13 cellular contexts compared by ENCODE assay signal in the genomic region with DNA sequence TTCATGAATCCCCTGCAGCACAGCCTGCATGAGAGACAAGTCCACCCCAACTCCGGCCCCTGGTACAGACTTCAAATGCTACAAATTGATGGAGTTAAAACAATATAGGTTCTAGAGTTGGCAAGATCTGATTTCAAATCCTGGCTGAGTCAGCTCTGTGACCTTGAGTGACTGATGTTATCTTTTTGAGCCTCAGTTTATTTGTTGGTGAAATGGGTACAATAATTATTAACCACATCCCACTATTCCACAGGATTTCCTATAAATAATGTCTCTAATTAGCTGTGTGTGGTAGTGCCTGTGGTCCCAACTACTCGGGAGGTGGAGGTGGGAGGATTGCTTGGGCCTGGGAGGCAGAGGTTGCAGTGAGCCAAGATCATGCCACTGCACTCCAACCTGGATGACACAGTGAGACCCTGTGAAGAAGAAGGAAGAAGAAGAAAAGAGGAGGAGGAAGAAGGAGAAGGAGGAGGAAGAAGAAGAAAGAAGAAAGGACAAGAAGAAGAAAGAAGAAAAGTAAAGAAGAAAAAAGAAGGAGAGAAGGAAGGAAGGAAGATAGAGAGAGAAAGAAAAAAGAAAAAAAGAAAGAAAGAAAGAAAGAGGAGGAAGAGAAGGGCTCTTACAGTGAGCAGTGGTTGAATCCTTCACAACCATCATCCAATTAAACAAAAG. TPM values are rescaled to one million over a fixed set of nuclear protein-coding genes. Genes with fewer than 3 reads are reported as not detected.
A peak's percentile ranks its signal among the peaks of the same experiment; 100 is the strongest.
DNase-seq lines count a peak whose midpoint lies in the region; ATAC-seq and TF ChIP-seq lines count a peak whose summit lies in the region.
"Had no signal": no experiment of that assay in that cellular context is flagged by ENCODE, and none has a peak within 500 bp of the region (broad histone marks: within the 10 kb centered on the region; RNA-seq: fewer than 3 reads in every experiment).

No MANE protein-coding gene starts in this region.

- BruUV-seq in mammary epithelial cell (replicated peaks; lab: Mats Ljungman, UMichigan): no TSS peak

- intact Hi-C loops in breast epithelium (cut with DNase I; ENCODE audit: low total_unique reads): no loop called here
- intact Hi-C loops in mammary epithelial cell (cut with micrococcal nuclease): no loop called here

- in situ Hi-C loops in mammary epithelial cell (cut with MboI; ENCODE audit: low sequenced_read_pairs in 2 of 2): no loop called here

- H3K4me3 ChIP-seq in breast epithelium: no peak overlapping the region
- no peak overlapping the region for H3K4me3 ChIP-seq in mammary epithelial cell (replicated peaks in 1 of 3; ENCODE audit: insufficient read depth in 1 of 3, low read depth in 2 of 3, low read length in 3 of 3)
- no peak overlapping the region for H3K4me3 ChIP-seq in WERI-Rb-1 (ENCODE audit: low read depth, low read length)
- no peak overlapping the region for H3K4me3 ChIP-seq in hepatocyte
- H3K4me3 ChIP-seq: MG63 had no signal

- H3K9ac ChIP-seq in mammary epithelial cell (ENCODE audit: insufficient read depth, low read length): no peak overlapping the region

- no peak for TF ChIP-seq CTCF in breast epithelium (IDR thresholded peaks at IDR 0.05)
- no peak for TF ChIP-seq CTCF in mammary epithelial cell (conservative IDR thresholded peaks at IDR 0.05 in 1 of 2, IDR thresholded peaks at IDR 0.05 in 1 of 2; ENCODE audit: extremely low read depth in 1 of 2, insufficient read depth in 1 of 2, low read depth in 1 of 2, low read length in 2 of 2)
- TF ChIP-seq CTCF in WERI-Rb-1 (IDR thresholded peaks at IDR 0.05; ENCODE audit: low read depth, low read length): no peak
- no peak for TF ChIP-seq CTCF in hepatocyte (IDR thresholded peaks at IDR 0.05; ENCODE audit: poor library complexity)
- no peak for TF ChIP-seq CTCF in type B pancreatic cell (conservative IDR thresholded peaks at IDR 0.05)

- H3K27me3 ChIP-seq in breast epithelium (no peaks in the 10 kb centered on the region), mammary epithelial cell (ENCODE audit: insufficient read depth, low read length) (no peaks in the 10 kb centered on the region), WERI-Rb-1 (ENCODE audit: insufficient read depth, low read depth, severe bottlenecking) (no peaks in the 10 kb centered on the region), hepatocyte (no peaks in the 10 kb centered on the region)
- H3K27me3 ChIP-seq: MG63 had no signal

- H3K27ac ChIP-seq in breast epithelium (peak overlapping the region; percentile 80), mammary epithelial cell (ENCODE audit: insufficient read depth, low read depth, low read length) (no peak overlapping the region), WERI-Rb-1 (peak overlapping the region; percentile 72), hepatocyte (peak overlapping the region; percentile 27)
- H3K27ac ChIP-seq: C4-2B had no signal

- H3K27ac Mint-ChIP-seq in type B pancreatic cell: peak overlapping the region; percentile 93
- no peak overlapping the region for H3K27ac Mint-ChIP-seq in stimulated activated memory B cell treated with anti-CD40 and anti-IgM and Interleukin-4, amounts not matched to agents 10 μg/mL and 1 μg/mL and 100 μg/mL, for 72 hours

- no peaks in the 10 kb centered on the region for H3K9me2 ChIP-seq in hepatocyte (replicated peaks; ENCODE audit: insufficient read depth)

- no peaks in the 10 kb centered on the region for H3K9me3 Mint-ChIP-seq in type B pancreatic cell
- no peaks in the 10 kb centered on the region for H3K9me3 Mint-ChIP-seq in stimulated activated memory B cell treated with anti-CD40 and anti-IgM and Interleukin-4, amounts not matched to agents 10 μg/mL and 1 μg/mL and 100 μg/mL, for 72 hours

- dilution Hi-C loops in mammary epithelial cell (cut with HindIII; ENCODE audit: low sequenced_read_pairs): no loop called here

- H3K36me3 Mint-ChIP-seq in type B pancreatic cell: peaks cover 5% of the 10 kb centered on the region
- H3K36me3 Mint-ChIP-seq in stimulated activated memory B cell treated with anti-CD40 and anti-IgM and Interleukin-4, amounts not matched to agents 10 μg/mL and 1 μg/mL and 100 μg/mL, for 72 hours: peaks cover 19% of the 10 kb centered on the region

- H3K4me3 Mint-ChIP-seq in type B pancreatic cell: peak overlapping the region; percentile 69
- H3K4me3 Mint-ChIP-seq in stimulated activated memory B cell treated with anti-CD40 and anti-IgM and Interleukin-4, amounts not matched to agents 10 μg/mL and 1 μg/mL and 100 μg/mL, for 72 hours: no peak overlapping the region

- H3K9me3 ChIP-seq in breast epithelium: no peaks in the 10 kb centered on the region
- H3K9me3 ChIP-seq in mammary epithelial cell (replicated peaks; ENCODE audit: insufficient read depth, low read length): no peaks in the 10 kb centered on the region
- no peaks in the 10 kb centered on the region for H3K9me3 ChIP-seq in WERI-Rb-1 (ENCODE audit: severe bottlenecking)
- no peaks in the 10 kb centered on the region for H3K9me3 ChIP-seq in hepatocyte (ENCODE audit: low read depth)
- H3K9me3 ChIP-seq: MG63 had no signal

- H3K4me2 ChIP-seq in mammary epithelial cell (ENCODE audit: insufficient read depth, low read depth, low read length): no peak overlapping the region
- no peak overlapping the region for H3K4me2 ChIP-seq in hepatocyte

- no peaks in the 10 kb centered on the region for H3K27me3 Mint-ChIP-seq in type B pancreatic cell
- H3K27me3 Mint-ChIP-seq in stimulated activated memory B cell treated with anti-CD40 and anti-IgM and Interleukin-4, amounts not matched to agents 10 μg/mL and 1 μg/mL and 100 μg/mL, for 72 hours: no peaks in the 10 kb centered on the region

- 100% methylated on average over 2 of the region's 2 CpGs for WGBS in mammary epithelial cell (ENCODE audit: low coverage, missing lambda C conversion rate)
- WGBS in hepatocyte (ENCODE audit: low lambda C conversion rate, missing lambda C conversion rate): 91% methylated on average over 2 of the region's 2 CpGs

- H3K79me2 ChIP-seq in mammary epithelial cell (ENCODE audit: insufficient read depth, low read length) (no peaks in the 10 kb centered on the region), hepatocyte (no peaks in the 10 kb centered on the region)

- H4K20me1 ChIP-seq in mammary epithelial cell (ENCODE audit: insufficient read depth, low read length): no peaks in the 10 kb centered on the region
- no peaks in the 10 kb centered on the region for H4K20me1 ChIP-seq in hepatocyte (ENCODE audit: insufficient read depth, poor library complexity, severe bottlenecking)

- H3K4me1 ChIP-seq in breast epithelium (no peaks in the 10 kb centered on the region), mammary epithelial cell (ENCODE audit: insufficient read depth, low read length) (no peaks in the 10 kb centered on the region), hepatocyte (ENCODE audit: insufficient read depth) (no peaks in the 10 kb centered on the region)

- CTCF ChIA-PET in mammary epithelial cell (lab: Charles Lee; ENCODE audit: low non-redundant PET): no interaction called here

- H2AFZ ChIP-seq in mammary epithelial cell (ENCODE audit: low read depth, low read length) (no peak overlapping the region), hepatocyte (no peak overlapping the region)

- DNase-seq in breast epithelium (ENCODE audit: low spot score in 2 of 2) (no peak), mammary epithelial cell (no peak), WERI-Rb-1 (no peak), hepatocyte (ENCODE audit: low spot score) (no peak), type B pancreatic cell (ENCODE audit: extremely low spot score, unreplicated experiment) (no peak)
- no peak for DNase-seq in stimulated activated CD4-positive, alpha-beta T cell treated with anti-CD3 and anti-CD28 coated beads, Interleukin-12 subunit alpha, Interleukin-12 subunit beta, amount 100 ng/mL, for 4 hours
- DNase-seq: COR-L47, MG63, NCI-H1092 treated with DMSO at 0.1 percent for 48 hours, NCI-H187 had no signal

- H3K4me1 Mint-ChIP-seq in type B pancreatic cell (ENCODE audit: unreplicated experiment): peaks cover 15% of the 10 kb centered on the region
- H3K4me1 Mint-ChIP-seq in stimulated activated memory B cell treated with anti-CD40 and anti-IgM and Interleukin-4, amounts not matched to agents 10 μg/mL and 1 μg/mL and 100 μg/mL, for 72 hours: peaks cover 9% of the 10 kb centered on the region

- TF ChIP-seq POLR2A in breast epithelium (IDR thresholded peaks at IDR 0.05): no peak

- no peak for ATAC-seq in GM21825 (IDR thresholded peaks at IDR 0.05; ENCODE audit: unreplicated experiment)
- no peak for ATAC-seq in stimulated activated memory B cell treated with anti-CD40 and anti-IgM and Interleukin-4, amounts not matched to agents 10 μg/mL and 1 μg/mL and 100 μg/mL, for 72 hours

- H3K36me3 ChIP-seq in breast epithelium: no peaks in the 10 kb centered on the region
- no peaks in the 10 kb centered on the region for H3K36me3 ChIP-seq in mammary epithelial cell (ENCODE audit: insufficient read depth, low read length)
- H3K36me3 ChIP-seq in WERI-Rb-1: peaks cover 7% of the 10 kb centered on the region
- no peaks in the 10 kb centered on the region for H3K36me3 ChIP-seq in hepatocyte (replicated peaks; ENCODE audit: insufficient read depth, low read depth)
- H3K36me3 ChIP-seq: MG63 had no signal

RNA-seq across cellular contexts. Expression of a gene that starts 39.6 kb away (rescaled TPM):
- total RNA-seq in breast epithelium (100 to 1,000 TPM in 1 of 3 donors, 10 to 100 TPM in 2; 74.9 to 126 (median 78.0) TPM), mammary epithelial cell (10 to 100 TPM; 48.4 to 56.0 TPM), hepatocyte (64.3 and 111 TPM in 2 replicates), type B pancreatic cell (ENCODE audit: low replicate concordance) (100 and 107 TPM in 2 replicates)
- polyA plus RNA-seq in mammary epithelial cell (17.1 TPM), hepatocyte (19.8 and 20.0 TPM in 2 replicates)
- polyA minus RNA-seq in mammary epithelial cell: 185 TPM
